ENCODE assay signal across 8 cellular contexts in genomic region chr10:13162013-13162364, GRCh38. TPM values are rescaled to one million over a fixed set of nuclear protein-coding genes. Genes with fewer than 3 reads are reported as not detected.
DNase-seq lines count a peak whose midpoint lies in the region; ATAC-seq, FAIRE-seq and TF ChIP-seq lines count a peak whose summit lies in the region.

No MANE protein-coding gene starts in this region.

- DNase-seq in CD8-positive, alpha-beta T cell, result peak in 1 of 7 experiments; percentile 18
- DNase-seq in HuH-7 (ENCODE audit: low spot score) (peak; percentile 23), bronchial epithelial cell (ENCODE audit: low read depth) (no peak), nephron progenitor cell (peak; percentile 22), NCI-H524 treated with DMSO at 0.1 percent for 48 hours (lab: John Stamatoyannopoulos, UW) (no peak)
- no peak for DNase-seq in activated effector memory CD4-positive, alpha-beta T cell treated with Interleukin-2 at 50 U/mL for 16 hours

- peak overlapping the region; percentile 88 for H3K4me3 Mint-ChIP-seq in CD8-positive, alpha-beta T cell
- peak overlapping the region; percentile 82 for H3K4me3 Mint-ChIP-seq in nephron progenitor cell

- POLR2A ChIA-PET in CD8-positive, alpha-beta T cell (lab: Charles Lee), result interaction anchor here (1.0 to 3.0 kb wide), 2 partner anchors 9 to 139 kb away, joined by 3 to 26 read pairs; partner anchors contain the start of gene PHYH

- FAIRE-seq in bronchial epithelial cell (lab: Jason Lieb, UNC), result no peak

- peaks cover 14% of the 10 kb centered on the region for H3K4me1 Mint-ChIP-seq in CD8-positive, alpha-beta T cell (ENCODE audit: low read depth)
- H3K4me1 Mint-ChIP-seq in nephron progenitor cell, result peaks cover 14% of the 10 kb centered on the region

- ATAC-seq in CD8-positive, alpha-beta T cell, result no peak
- no peak for ATAC-seq in GM19467 (IDR thresholded peaks at IDR 0.05; ENCODE audit: unreplicated experiment)
- ATAC-seq in GM19351 (IDR thresholded peaks at IDR 0.05; ENCODE audit: unreplicated experiment), result no peak

- H3K27ac ChIP-seq in CD8-positive, alpha-beta T cell (ENCODE audit: low read depth, low read length), result no peak overlapping the region

- H3K27ac Mint-ChIP-seq in CD8-positive, alpha-beta T cell, result no peak overlapping the region
- H3K27ac Mint-ChIP-seq in nephron progenitor cell, result no peak overlapping the region

- H3K36me3 ChIP-seq in CD8-positive, alpha-beta T cell (ENCODE audit: insufficient read depth, low read length), result no peaks in the 10 kb centered on the region
- H3K36me3 ChIP-seq in bronchial epithelial cell (ENCODE audit: control insufficient read depth, insufficient read depth, low read length), result no peaks in the 10 kb centered on the region

- TF ChIP-seq CTCF in CD8-positive, alpha-beta T cell (IDR thresholded peaks at IDR 0.05), result no peak
- TF ChIP-seq CTCF in bronchial epithelial cell (IDR thresholded peaks at IDR 0.05; ENCODE audit: insufficient read depth, low read length, severe bottlenecking) (no peak), nephron progenitor cell (IDR thresholded peaks at IDR 0.05) (no peak)

- no peaks in the 10 kb centered on the region for H3K36me3 Mint-ChIP-seq in CD8-positive, alpha-beta T cell
- peaks cover 12% of the 10 kb centered on the region for H3K36me3 Mint-ChIP-seq in nephron progenitor cell (ENCODE audit: low read depth)

- peak overlapping the region; percentile 44 for H3K4me3 ChIP-seq in CD8-positive, alpha-beta T cell (ENCODE audit: low read depth, low read length)
- H3K4me3 ChIP-seq in bronchial epithelial cell (ENCODE audit: low read depth, low read length), result peak overlapping the region; percentile 56

- H3K9me3 ChIP-seq in CD8-positive, alpha-beta T cell (ENCODE audit: low read length), result no peaks in the 10 kb centered on the region

- H3K9me3 Mint-ChIP-seq in CD8-positive, alpha-beta T cell, result no peaks in the 10 kb centered on the region
- no peaks in the 10 kb centered on the region for H3K9me3 Mint-ChIP-seq in nephron progenitor cell

- H3K27me3 Mint-ChIP-seq in CD8-positive, alpha-beta T cell (ENCODE audit: low read depth), result no peaks in the 10 kb centered on the region
- H3K27me3 Mint-ChIP-seq in nephron progenitor cell (ENCODE audit: low read depth, poor library complexity), result peaks cover 3% of the 10 kb centered on the region

- no peaks in the 10 kb centered on the region for H3K27me3 ChIP-seq in CD8-positive, alpha-beta T cell (ENCODE audit: insufficient read depth, low read length)
- H3K27me3 ChIP-seq in bronchial epithelial cell (ENCODE audit: control insufficient read depth, insufficient read depth, low read length), result no peaks in the 10 kb centered on the region

- peaks cover 10% of the 10 kb centered on the region for H3K4me1 ChIP-seq in CD8-positive, alpha-beta T cell (ENCODE audit: insufficient read depth, low read length)

- intact Hi-C loops in CD8-positive, alpha-beta T cell (cut with DNase I, micrococcal nuclease), result loop anchor here (5.0 kb wide), 5 partner anchors 60 to 1120 kb away; partner anchors contain the start of genes CDC123 (in 1 of the 2), NUDT5 (in 1 of the 2), OPTN (in 1 of the 2) and PRPF18 (in 1 of the 2)

- CTCF ChIA-PET in CD8-positive, alpha-beta T cell (lab: Charles Lee), result interaction anchor here (0.6 to 3.5 kb wide), 15 partner anchors 9 to 278 kb away, joined by 3 to 35 read pairs (median 4); partner anchors contain the start of genes OPTN and SEPHS1

RNA-seq across cellular contexts. Expression of gene MCM10, which starts 0.6 kb away (rescaled TPM):
- under 1 TPM; 0.08 to 0.19 TPM for total RNA-seq in CD8-positive, alpha-beta T cell
- total RNA-seq in bronchial epithelial cell, result under 0.01 and 0.38 TPM in 2 replicates

Comparison
In these comparisons a context has a peak if more than half of its experiments do, and no peak if none do; other contexts are left out.
1. DNase-seq: peak in HuH-7 (single experiment) and nephron progenitor cell (single experiment); none in bronchial epithelial cell (single experiment), NCI-H524 treated with DMSO at 0.1 percent for 48 hours (single experiment) and activated effector memory CD4-positive, alpha-beta T cell treated with Interleukin-2 at 50 U/mL for 16 hours (single experiment).